12 cellular contexts compared by ENCODE assay signal in genomic region chr3:173045770-173046382, GRCh38.
DNase-seq lines count a peak whose midpoint lies in the region; ATAC-seq, FAIRE-seq and TF ChIP-seq lines count a peak whose summit lies in the region.
"Had no signal": no experiment of that assay in that cellular context is flagged by ENCODE, and none has a peak within 500 bp of the region (broad histone marks: within the 10 kb centered on the region; RNA-seq: fewer than 3 reads in every experiment).

No MANE protein-coding gene starts in this region.

- H3K4me1 ChIP-seq in thoracic aorta (ENCODE audit: control insufficient read depth in 1 of 2, low read depth in 2 of 2), result no peaks in the 10 kb centered on the region

- peak; percentile 24 for TF ChIP-seq CTCF in thoracic aorta (IDR thresholded peaks at IDR 0.05)
- no peak for TF ChIP-seq CTCF in GM13976 (IDR thresholded peaks at IDR 0.05; ENCODE audit: borderline replicate concordance, control extremely low read depth, extremely low read depth, insufficient read depth, missing control alignments)
- no peak for TF ChIP-seq CTCF in WERI-Rb-1 (IDR thresholded peaks at IDR 0.05; ENCODE audit: low read depth, low read length)

- H3K27me3 ChIP-seq in thoracic aorta (replicated peaks; ENCODE audit: insufficient read depth) (no peaks in the 10 kb centered on the region), WERI-Rb-1 (ENCODE audit: insufficient read depth, low read depth, severe bottlenecking) (no peaks in the 10 kb centered on the region)

- intact Hi-C loops in Right ventricle myocardium superior (cut with DNase I), result loop anchor here (10.0 kb wide), 1 partner anchor 211 kb away; no protein-coding TSS in a partner anchor
- intact Hi-C loops in Right ventricle myocardium inferior (cut with DNase I), result loop anchor here (5.0 kb wide), 2 partner anchors 64 to 209 kb away; no protein-coding TSS in a partner anchor

- H3K27ac ChIP-seq in thoracic aorta, result no peak overlapping the region
- no peak overlapping the region for H3K27ac ChIP-seq in WERI-Rb-1

- DNase-seq in Right ventricle myocardium superior, result no peak
- DNase-seq in Right ventricle myocardium inferior (ENCODE audit: missing footprints), result no peak
- no peak for DNase-seq in RCC 7860 (ENCODE audit: low spot score)
- DNase-seq in fibroblast of peridontal ligament (ENCODE audit: extremely low read depth), result peak; percentile 29
- no peak for DNase-seq in thoracic aorta (ENCODE audit: low spot score)
- no peak for DNase-seq in GM13976 (ENCODE audit: low spot score)
- DNase-seq in GM19240 (ENCODE audit: insufficient read length, low spot score), result no peak
- DNase-seq in WERI-Rb-1, result no peak
- DNase-seq: activated CD4-positive, CD25-positive, alpha-beta regulatory T cell; activated naive CD8-positive, alpha-beta T cell treated with anti-CD3 and anti-CD28 coated beads, Interleukin-2, amount 10 ng/mL, durations not matched to agents 7 days and 5 days; CD4-positive, alpha-beta memory T cell; natural killer cell had no signal

- H3K4me3 ChIP-seq in thoracic aorta (no peak overlapping the region), WERI-Rb-1 (ENCODE audit: low read depth, low read length) (no peak overlapping the region)

- in situ Hi-C loops in GM13976 (cut with MboI; ENCODE audit: low sequenced_read_pairs, unreplicated experiment), result no loop called here

- ATAC-seq in Right ventricle myocardium superior (ENCODE audit: poor library complexity) (peak; percentile 31), Right ventricle myocardium inferior (no peak), thoracic aorta (ENCODE audit: insufficient number of reproducible peaks, low FRiP score, low read depth) (no peak)
- ATAC-seq: natural killer cell had no signal

- FAIRE-seq in RCC 7860 (lab: Jason Lieb, UNC), result peak; percentile 76

- no peaks in the 10 kb centered on the region for H3K36me3 ChIP-seq in thoracic aorta
- H3K36me3 ChIP-seq in WERI-Rb-1, result no peaks in the 10 kb centered on the region

- no peaks in the 10 kb centered on the region for H3K9me3 ChIP-seq in thoracic aorta
- no peaks in the 10 kb centered on the region for H3K9me3 ChIP-seq in WERI-Rb-1 (ENCODE audit: severe bottlenecking)
